In the genomic region with DNA sequence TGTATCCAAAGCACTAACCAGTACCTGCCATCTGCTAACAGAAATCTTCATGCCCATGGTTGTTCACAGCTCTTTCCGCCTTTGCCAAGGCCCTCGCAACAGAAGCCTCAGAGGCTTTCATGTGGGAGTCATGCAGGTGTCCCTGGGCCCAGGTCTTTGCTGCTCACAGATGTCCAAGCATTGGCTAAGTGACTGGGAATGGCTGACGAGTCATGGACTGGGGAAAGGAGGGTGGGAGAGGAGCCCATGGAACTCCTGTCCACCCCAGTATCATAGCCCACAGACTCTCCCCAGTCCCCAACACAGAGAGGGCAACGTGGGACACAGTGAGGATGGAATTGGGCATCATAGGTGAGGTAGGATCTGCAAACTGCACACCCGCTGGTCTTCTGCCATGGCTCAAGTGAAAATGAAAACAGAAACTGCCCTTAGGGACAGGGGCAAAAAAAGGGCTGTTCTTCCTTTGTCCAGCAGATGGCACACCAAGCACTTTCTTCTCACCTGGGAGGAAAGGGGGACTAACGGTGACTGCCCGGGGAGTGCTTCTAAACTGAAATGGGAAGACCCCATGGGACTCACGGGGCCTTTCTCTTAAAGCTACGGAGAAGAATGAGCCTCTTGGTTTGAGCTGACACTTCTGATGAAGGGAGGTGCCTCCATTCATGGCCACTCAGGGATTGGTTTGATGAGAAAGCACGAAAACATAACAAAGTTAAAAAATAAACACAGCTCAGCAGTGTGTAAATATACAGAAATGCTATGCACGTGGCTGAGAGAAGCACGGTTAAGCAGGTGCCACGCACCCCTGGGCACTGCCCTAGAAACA, we compare ENCODE assay signal across 8 cellular contexts. TPM values are rescaled to one million over a fixed set of nuclear protein-coding genes. Genes with fewer than 3 reads are reported as not detected.
DNase-seq lines count a peak whose midpoint lies in the region; ATAC-seq and TF ChIP-seq lines count a peak whose summit lies in the region.

No MANE protein-coding gene starts in this region.

- H3K4me1 ChIP-seq in stomach smooth muscle (ENCODE audit: control insufficient read depth, insufficient read depth, low read length): peaks cover 26% of the 10 kb centered on the region

- H3K9me3 Mint-ChIP-seq in activated CD8-positive, alpha-beta memory T cell treated with anti-CD3 and anti-CD28 coated beads, Interleukin-2, amount 10 ng/mL, durations not matched to agents 7 days and 5 days (ENCODE audit: low read depth): no peaks in the 10 kb centered on the region
- H3K9me3 Mint-ChIP-seq in naive B cell: no peaks in the 10 kb centered on the region

- CTCF ChIA-PET in activated CD8-positive, alpha-beta memory T cell treated with anti-CD3 and anti-CD28 coated beads, Interleukin-2, amount 10 ng/mL, durations not matched to agents 7 days and 5 days (lab: Charles Lee): interaction anchor here (0.6 to 7.0 kb wide), 39 partner anchors 8 to 689 kb away, joined by 3 to 58 read pairs (median 4); a partner anchor contains a TSS

- H3K36me3 ChIP-seq in stomach smooth muscle (ENCODE audit: control insufficient read depth in 2 of 2, insufficient read depth in 2 of 2, low read length in 2 of 2): no peaks in the 10 kb centered on the region

- no peaks in the 10 kb centered on the region for H3K36me3 Mint-ChIP-seq in activated CD8-positive, alpha-beta memory T cell treated with anti-CD3 and anti-CD28 coated beads, Interleukin-2, amount 10 ng/mL, durations not matched to agents 7 days and 5 days
- no peaks in the 10 kb centered on the region for H3K36me3 Mint-ChIP-seq in naive B cell

- H3K27me3 ChIP-seq in stomach smooth muscle (ENCODE audit: control insufficient read depth in 1 of 2, insufficient read depth in 2 of 2, low read length in 2 of 2): no peaks in the 10 kb centered on the region

- peak overlapping the region; percentile 53 for H3K4me3 Mint-ChIP-seq in activated CD8-positive, alpha-beta memory T cell treated with anti-CD3 and anti-CD28 coated beads, Interleukin-2, amount 10 ng/mL, durations not matched to agents 7 days and 5 days
- H3K4me3 Mint-ChIP-seq in naive B cell: peak overlapping the region in 5 of 8 donors; percentile 28 to 71 (median 48)

- DNase-seq in D341Med (ENCODE audit: low spot score): peak; percentile 81
- peak; percentile 91 for DNase-seq in NCI-H82 (lab: John Stamatoyannopoulos, UW)
- peak; percentile 87 for DNase-seq in activated CD8-positive, alpha-beta memory T cell treated with anti-CD3 and anti-CD28 coated beads, Interleukin-2, amount 10 ng/mL, durations not matched to agents 7 days and 5 days
- DNase-seq in epithelial cell of proximal tubule (ENCODE audit: low read depth): no peak
- DNase-seq in naive B cell: peak; percentile 79

- peaks cover 30% of the 10 kb centered on the region for H3K4me1 Mint-ChIP-seq in activated CD8-positive, alpha-beta memory T cell treated with anti-CD3 and anti-CD28 coated beads, Interleukin-2, amount 10 ng/mL, durations not matched to agents 7 days and 5 days
- H3K4me1 Mint-ChIP-seq in naive B cell: peaks cover 28 to 48% (median 30%) of the 10 kb centered on the region in 3 donors

- peak overlapping the region in 1 of 2 donors; percentile 74 for H3K9ac ChIP-seq in stomach smooth muscle (ENCODE audit: low read length in 2 of 2)

- peak; percentile 89 for ATAC-seq in GM19372 (IDR thresholded peaks at IDR 0.05; ENCODE audit: low read depth, unreplicated experiment)
- peak; percentile 74 for ATAC-seq in HG03432 (IDR thresholded peaks at IDR 0.05; ENCODE audit: unreplicated experiment)
- ATAC-seq in activated CD8-positive, alpha-beta memory T cell treated with anti-CD3 and anti-CD28 coated beads, Interleukin-2, amount 10 ng/mL, durations not matched to agents 7 days and 5 days: peak; percentile 95
- ATAC-seq in naive B cell (ENCODE audit: low read depth in 2 of 2): peak; percentile 89 to 90

- H3K4me3 ChIP-seq in epithelial cell of proximal tubule (ENCODE audit: low read depth, low read length) (peak overlapping the region; percentile 43), stomach smooth muscle (ENCODE audit: low read length in 2 of 2) (peak overlapping the region; percentile 58 to 69)

- H3K27ac ChIP-seq in stomach smooth muscle (ENCODE audit: low read length): no peak overlapping the region

- peak overlapping the region; percentile 77 for H3K27ac Mint-ChIP-seq in activated CD8-positive, alpha-beta memory T cell treated with anti-CD3 and anti-CD28 coated beads, Interleukin-2, amount 10 ng/mL, durations not matched to agents 7 days and 5 days
- peak overlapping the region in 4 of 6 donors; percentile 44 to 64 (median 58) for H3K27ac Mint-ChIP-seq in naive B cell

- no peaks in the 10 kb centered on the region for H3K9me3 ChIP-seq in stomach smooth muscle (ENCODE audit: control insufficient read depth in 2 of 2, low read length in 2 of 2)

- no peaks in the 10 kb centered on the region for H3K27me3 Mint-ChIP-seq in activated CD8-positive, alpha-beta memory T cell treated with anti-CD3 and anti-CD28 coated beads, Interleukin-2, amount 10 ng/mL, durations not matched to agents 7 days and 5 days
- H3K27me3 Mint-ChIP-seq in naive B cell: no peaks in the 10 kb centered on the region

- peak; percentile 92 for TF ChIP-seq CTCF in epithelial cell of proximal tubule (conservative IDR thresholded peaks at IDR 0.05; ENCODE audit: low read depth, low read length)

RNA-seq across cellular contexts. Expression of a gene that starts 11.1 kb away (rescaled TPM):
- 1 to 10 TPM; 6.0 to 6.6 TPM for total RNA-seq in activated CD8-positive, alpha-beta memory T cell treated with anti-CD3 and anti-CD28 coated beads, Interleukin-2, amount 10 ng/mL, durations not matched to agents 7 days and 5 days
- total RNA-seq in epithelial cell of proximal tubule: 2.4 and 5.5 TPM in 2 replicates
- 10 to 100 TPM; 18.5 to 26.6 (median 22.3) TPM for polyA plus RNA-seq in naive B cell (ENCODE audit: low read depth in 6 of 6)

RNA-seq across cellular contexts. Expression of a gene that starts 29.9 kb away (rescaled TPM):
- under 1 TPM; 0.09 TPM for total RNA-seq in activated CD8-positive, alpha-beta memory T cell treated with anti-CD3 and anti-CD28 coated beads, Interleukin-2, amount 10 ng/mL, durations not matched to agents 7 days and 5 days
- total RNA-seq in epithelial cell of proximal tubule: not detected in 2 replicates
- under 1 TPM in 2 of 6 donors, not detected in 4; 0.09 to 0.11 TPM for polyA plus RNA-seq in naive B cell (ENCODE audit: low read depth in 6 of 6)

RNA-seq across cellular contexts. Expression of a gene that starts 46.7 kb away (rescaled TPM):
- total RNA-seq in activated CD8-positive, alpha-beta memory T cell treated with anti-CD3 and anti-CD28 coated beads, Interleukin-2, amount 10 ng/mL, durations not matched to agents 7 days and 5 days: not detected
- not detected in 2 replicates for total RNA-seq in epithelial cell of proximal tubule
- polyA plus RNA-seq in naive B cell (ENCODE audit: low read depth in 6 of 6): not detected
